Comparison of ENCODE assay signal across 9 cellular contexts in the genomic region with DNA sequence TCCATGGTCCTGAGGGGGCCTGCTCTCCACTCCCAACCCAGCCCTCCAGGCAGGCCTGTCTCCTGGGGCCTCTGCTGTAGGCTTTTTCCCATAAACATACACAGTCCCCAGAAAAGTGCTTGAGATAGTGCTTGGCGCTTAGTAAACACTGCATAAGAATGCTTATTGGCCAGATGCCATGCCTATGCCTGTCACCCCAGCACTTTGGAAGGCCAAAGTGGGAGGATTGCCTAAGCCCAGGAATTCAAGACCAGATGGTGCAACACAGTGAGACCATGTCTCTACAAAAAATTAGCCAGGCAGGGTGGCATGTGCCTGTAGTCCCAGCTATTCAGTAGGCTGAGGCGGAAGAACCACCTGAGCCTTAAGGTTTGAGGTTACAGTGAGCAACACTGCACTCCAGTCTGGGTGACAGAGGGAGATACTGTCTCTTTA. TPM values are rescaled to one million over a fixed set of nuclear protein-coding genes. Genes with fewer than 3 reads are reported as not detected.
DNase-seq lines count a peak whose midpoint lies in the region; ATAC-seq and TF ChIP-seq lines count a peak whose summit lies in the region.
"Had no signal": no experiment of that assay in that cellular context is flagged by ENCODE, and none has a peak within 500 bp of the region (broad histone marks: within the 10 kb centered on the region; RNA-seq: fewer than 3 reads in every experiment).

No MANE protein-coding gene starts in this region.

- ATAC-seq in sciatic nerve, result peak; percentile 53
- no peak for ATAC-seq in GM18861 (IDR thresholded peaks at IDR 0.05; ENCODE audit: unreplicated experiment)
- ATAC-seq in HG03457 (IDR thresholded peaks at IDR 0.05; ENCODE audit: unreplicated experiment), result no peak
- ATAC-seq in HG02759 (IDR thresholded peaks at IDR 0.05; ENCODE audit: unreplicated experiment), result no peak
- ATAC-seq: activated T-cell treated with anti-CD3 and anti-CD28 coated beads, Interleukin-2, amount 50 U/mL, for 72 hours had no signal

- 75% methylated on average over 1 of the region's 2 CpGs for WGBS in esophagus muscularis mucosa

- H3K4me3 ChIP-seq in esophagus muscularis mucosa, result no peak overlapping the region

- no peak overlapping the region for H3K27ac ChIP-seq in esophagus muscularis mucosa (replicated peaks in 1 of 4)

- no peak for TF ChIP-seq CTCF in esophagus muscularis mucosa (IDR thresholded peaks at IDR 0.05)

- H3K27me3 ChIP-seq in esophagus muscularis mucosa, result no peaks in the 10 kb centered on the region

- no peaks in the 10 kb centered on the region for H3K9me3 ChIP-seq in esophagus muscularis mucosa

- DNase-seq in GM04504 (ENCODE audit: low read depth) (peak; percentile 96), NCI-H524 treated with DMSO at 0.1 percent for 48 hours (lab: John Stamatoyannopoulos, UW) (peak; percentile 85), fibroblast of gingiva (ENCODE audit: low read depth) (peak; percentile 99), sciatic nerve (ENCODE audit: low spot score) (peak; percentile 40), esophagus muscularis mucosa (ENCODE audit: extremely low spot score) (no peak)
- DNase-seq: activated T-cell treated with anti-CD3 and anti-CD28 coated beads, Interleukin-2, amount 50 U/mL, for 72 hours had no signal

- peaks cover 0 to 7% (median 0%) of the 10 kb centered on the region in 4 donors for H3K4me1 ChIP-seq in esophagus muscularis mucosa

- H3K36me3 ChIP-seq in esophagus muscularis mucosa, result no peaks in the 10 kb centered on the region

- TF ChIP-seq POLR2A in esophagus muscularis mucosa (IDR thresholded peaks at IDR 0.05; ENCODE audit: low read depth), result no peak

- no peak for TF ChIP-seq EP300 in esophagus muscularis mucosa (IDR thresholded peaks at IDR 0.05)

- intact Hi-C loops in sciatic nerve (cut with DNase I) (no loop called here), esophagus muscularis mucosa (cut with DNase I) (no loop called here)

RNA-seq across cellular contexts. Expression of gene ASL, which starts 24.6 kb away (rescaled TPM):
- total RNA-seq in sciatic nerve, result 25.7 TPM
- 10 to 100 TPM; 10.4 to 24.2 (median 18.8) TPM for total RNA-seq in esophagus muscularis mucosa
